ENCODE assay signal across 16 cellular contexts in genomic region chr4:128591482-128591881, GRCh38.
"Had no signal": no experiment of that assay in that cellular context is flagged by ENCODE, and none has a peak within 500 bp of the region (broad histone marks: within the 10 kb centered on the region; RNA-seq: fewer than 3 reads in every experiment).

No MANE protein-coding gene starts in this region.

- H3K9me3 Mint-ChIP-seq: central memory CD8-positive, alpha-beta T cell had no signal

- DNase-seq: activated CD4-positive, alpha-beta T cell treated with anti-CD3 and anti-CD28 coated beads for 48 hours; activated naive CD4-positive, alpha-beta T cell treated with anti-CD3 and anti-CD28 coated beads, Interleukin-2, amount 10 ng/mL, durations not matched to agents 7 days and 5 days; cortex of kidney; effector memory CD4-positive, alpha-beta T cell; immature natural killer cell; left colon; stimulated activated CD4-positive, alpha-beta T cell treated with anti-CD3 and anti-CD28 coated beads, Interleukin-1b, Interleukin-23, amount 100 ng/mL, for 48 hours; stimulated activated naive B cell treated with anti-CD40 and anti-IgM and Interleukin-4, amounts not matched to agents 10 μg/mL and 1 μg/mL and 100 μg/mL, for 72 hours; T-helper 1 cell; upper lobe of right lung had no signal

- H3K27ac ChIP-seq: epithelial cell of prostate, SK-N-MC, upper lobe of right lung had no signal

- H3K36me3 ChIP-seq: adrenal gland, upper lobe of right lung had no signal

- ATAC-seq: activated T-helper 17 cell treated with anti-CD3 and anti-CD28 coated beads, Interleukin-2, amount 50 U/mL, for 72 hours; left colon; stimulated activated naive B cell treated with anti-CD40 and anti-IgM and Interleukin-4, amounts not matched to agents 10 μg/mL and 1 μg/mL and 100 μg/mL, for 72 hours; upper lobe of right lung had no signal

- H3K36me3 Mint-ChIP-seq: activated naive CD4-positive, alpha-beta T cell treated with anti-CD3 and anti-CD28 coated beads, Interleukin-2, amount 10 ng/mL, durations not matched to agents 7 days and 5 days; immature natural killer cell; memory B cell had no signal

- H3K4me1 Mint-ChIP-seq: activated naive CD4-positive, alpha-beta T cell treated with anti-CD3 and anti-CD28 coated beads, Interleukin-2, amount 10 ng/mL, durations not matched to agents 7 days and 5 days; activated T-helper 17 cell treated with anti-CD3 and anti-CD28 coated beads, Interleukin-2, amount 50 U/mL, for 72 hours; immature natural killer cell; memory B cell had no signal

- H3K4me3 ChIP-seq: adrenal gland, SK-N-MC, upper lobe of right lung had no signal

- H3K4me1 ChIP-seq: upper lobe of right lung had no signal

- H3K27ac Mint-ChIP-seq: activated naive CD4-positive, alpha-beta T cell treated with anti-CD3 and anti-CD28 coated beads, Interleukin-2, amount 10 ng/mL, durations not matched to agents 7 days and 5 days; activated T-helper 17 cell treated with anti-CD3 and anti-CD28 coated beads, Interleukin-2, amount 50 U/mL, for 72 hours; memory B cell; stimulated activated naive B cell treated with anti-CD40 and anti-IgM and Interleukin-4, amounts not matched to agents 10 μg/mL and 1 μg/mL and 100 μg/mL, for 72 hours had no signal

- H3K27me3 Mint-ChIP-seq: activated naive CD4-positive, alpha-beta T cell treated with anti-CD3 and anti-CD28 coated beads, Interleukin-2, amount 10 ng/mL, durations not matched to agents 7 days and 5 days had no signal

- H3K9me3 ChIP-seq: adrenal gland, upper lobe of right lung had no signal

- H3K27me3 ChIP-seq: adrenal gland, upper lobe of right lung had no signal

- H3K4me3 Mint-ChIP-seq: activated naive CD4-positive, alpha-beta T cell treated with anti-CD3 and anti-CD28 coated beads, Interleukin-2, amount 10 ng/mL, durations not matched to agents 7 days and 5 days; activated T-helper 17 cell treated with anti-CD3 and anti-CD28 coated beads, Interleukin-2, amount 50 U/mL, for 72 hours; central memory CD8-positive, alpha-beta T cell; immature natural killer cell; memory B cell; stimulated activated naive B cell treated with anti-CD40 and anti-IgM and Interleukin-4, amounts not matched to agents 10 μg/mL and 1 μg/mL and 100 μg/mL, for 72 hours had no signal
